In genomic region chr18:67354091-67354490, GRCh38 we compare ENCODE assay signal across 21 cellular contexts.
"Had no signal": no experiment of that assay in that cellular context is flagged by ENCODE, and none has a peak within 500 bp of the region (broad histone marks: within the 10 kb centered on the region; RNA-seq: fewer than 3 reads in every experiment).

No MANE protein-coding gene starts in this region.

- FAIRE-seq: small intestine had no signal

- DNase-seq: dorsolateral prefrontal cortex; effector CD4-positive, alpha-beta T cell; hypothalamus; left cardiac atrium; left lung; mesendoderm; midbrain; naive thymus-derived CD4-positive, alpha-beta T cell; right lobe of liver; small intestine; stimulated activated CD4-positive, alpha-beta T cell treated with anti-CD3 and anti-CD28 coated beads, Interleukin-15, amount 100 ng/mL, for 24 hours; stimulated activated CD4-positive, alpha-beta T cell treated with anti-CD3 and anti-CD28 coated beads, Interleukin-2, amount 100 ng/mL, for 48 hours; stimulated activated naive B cell treated with anti-CD40 and anti-IgM and Interleukin-4, amounts not matched to agents 10 μg/mL and 1 μg/mL and 100 μg/mL, for 72 hours; stomach; thyroid gland; trophoblast cell had no signal

- H3K4me1 ChIP-seq: left lung, neural progenitor cell, parathyroid adenoma, right lobe of liver, stomach, thyroid gland, vagina had no signal

- H3K27ac ChIP-seq: dorsolateral prefrontal cortex, left lung, neural progenitor cell, parathyroid adenoma, right lobe of liver, stomach, thyroid gland, vagina had no signal

- H3K27me3 Mint-ChIP-seq: progenitor cell of endocrine pancreas had no signal

- H3K27me3 ChIP-seq: dorsolateral prefrontal cortex, left lung, neural progenitor cell, right lobe of liver, stomach, thyroid gland, vagina had no signal

- H3K4me3 ChIP-seq: dorsolateral prefrontal cortex, left lung, neural progenitor cell, right lobe of liver, stomach, thyroid gland, vagina had no signal

- ATAC-seq: left cardiac atrium; left lung; naive thymus-derived CD4-positive, alpha-beta T cell; right lobe of liver; stimulated activated naive B cell treated with anti-CD40 and anti-IgM and Interleukin-4, amounts not matched to agents 10 μg/mL and 1 μg/mL and 100 μg/mL, for 72 hours had no signal

- H3K36me3 ChIP-seq: left lung, neural progenitor cell, right lobe of liver, stomach, thyroid gland, vagina had no signal

- H3K4me1 Mint-ChIP-seq: nephron, neural progenitor cell had no signal

- H2AFZ ChIP-seq: neural progenitor cell, parathyroid adenoma had no signal

- H3K4me3 Mint-ChIP-seq: naive thymus-derived CD4-positive, alpha-beta T cell; nephron; neural progenitor cell; stimulated activated naive B cell treated with anti-CD40 and anti-IgM and Interleukin-4, amounts not matched to agents 10 μg/mL and 1 μg/mL and 100 μg/mL, for 72 hours had no signal

- H3K9me3 Mint-ChIP-seq: nephron, neural progenitor cell had no signal

- H3K36me3 Mint-ChIP-seq: neural progenitor cell had no signal

- H3K9me3 ChIP-seq: left lung, right lobe of liver, stomach, thyroid gland, vagina had no signal

- H3K9ac ChIP-seq: neural progenitor cell, parathyroid adenoma had no signal

- H3K79me2 ChIP-seq: parathyroid adenoma had no signal

- H3K4me2 ChIP-seq: neural progenitor cell had no signal

- H3K27ac Mint-ChIP-seq: naive thymus-derived CD4-positive, alpha-beta T cell; nephron; neural progenitor cell; progenitor cell of endocrine pancreas; stimulated activated naive B cell treated with anti-CD40 and anti-IgM and Interleukin-4, amounts not matched to agents 10 μg/mL and 1 μg/mL and 100 μg/mL, for 72 hours had no signal
